ENCODE assay signal across 26 cellular contexts in genomic region chr13:114185182-114185971, GRCh38. TPM values are rescaled to one million over a fixed set of nuclear protein-coding genes. Genes with fewer than 3 reads are reported as not detected.
DNase-seq lines count a peak whose midpoint lies in the region; ATAC-seq, FAIRE-seq and TF ChIP-seq lines count a peak whose summit lies in the region.
"Had no signal": no experiment of that assay in that cellular context is flagged by ENCODE, and none has a peak within 500 bp of the region (broad histone marks: within the 10 kb centered on the region; RNA-seq: fewer than 3 reads in every experiment).

No MANE protein-coding gene starts in this region.

- no peak overlapping the region for H3K18ac ChIP-seq in H1 (ENCODE audit: extremely low read depth, low read length)

- no peaks in the 10 kb centered on the region for H3K79me2 ChIP-seq in H1 (ENCODE audit: control insufficient read depth in 1 of 2, insufficient read depth in 2 of 2, low read length in 2 of 2)
- no peaks in the 10 kb centered on the region for H3K79me2 ChIP-seq in neural progenitor cell (ENCODE audit: low read depth)

- H3K4me2 ChIP-seq in H1 (ENCODE audit: insufficient read depth in 1 of 2, low read depth in 2 of 2, low read length in 2 of 2) (no peak overlapping the region), neural progenitor cell (no peak overlapping the region)

- no peak overlapping the region for H3K23ac ChIP-seq in H1 (ENCODE audit: insufficient read length)

- TF ChIP-seq RAD21 in H1 (IDR thresholded peaks at IDR 0.05 in 1 of 2, conservative IDR thresholded peaks at IDR 0.05 in 1 of 2; ENCODE audit: low read depth in 2 of 2, low read length in 2 of 2), result no peak

- H3K23me2 ChIP-seq in H1 (ENCODE audit: low read depth, low read length), result no peaks in the 10 kb centered on the region; the same call in 1 of the 2 replicates

- no peak for TF ChIP-seq CTCF in H1 (IDR thresholded peaks at IDR 0.05; ENCODE audit: control extremely low read depth in 1 of 3, insufficient read depth in 1 of 3, low read depth in 1 of 3, low read length in 3 of 3)
- no peak for TF ChIP-seq CTCF in heart right ventricle (IDR thresholded peaks at IDR 0.05)
- TF ChIP-seq CTCF in neural progenitor cell (IDR thresholded peaks at IDR 0.05), result no peak
- TF ChIP-seq CTCF in D721Med (IDR thresholded peaks at IDR 0.05; ENCODE audit: insufficient read depth, missing control alignments), result no peak

- H3K27me3 ChIP-seq in H1 (replicated peaks in 1 of 4; ENCODE audit: control insufficient read depth in 3 of 4, extremely low read depth in 1 of 4, insufficient read depth in 3 of 4, low read length in 3 of 4), result no peaks in the 10 kb centered on the region; a peak in 1 of 7 replicates
- peaks cover 0 to 5% (median under 1%) of the 10 kb centered on the region in 7 donors for H3K27me3 ChIP-seq in heart right ventricle
- H3K27me3 ChIP-seq in neural progenitor cell, result no peaks in the 10 kb centered on the region

- H3K4me3 Mint-ChIP-seq in neural progenitor cell, result no peak overlapping the region
- H3K4me3 Mint-ChIP-seq: CD4-positive, alpha-beta memory T cell had no signal

- no peak overlapping the region for H3K4ac ChIP-seq in H1 (replicated peaks; ENCODE audit: insufficient read length, low read depth, low read length)

- no peak overlapping the region for H2AK5ac ChIP-seq in H1 (ENCODE audit: low read depth, low read length)

- no peak overlapping the region for H3K27ac Mint-ChIP-seq in neural progenitor cell
- H3K27ac Mint-ChIP-seq: CD4-positive, alpha-beta memory T cell had no signal

- no peak for DNase-seq in H1 (ENCODE audit: low read depth in 1 of 2, low spot score in 2 of 2)
- DNase-seq in heart right ventricle, result peak; percentile 24 to 58
- no peak for DNase-seq in neural progenitor cell (ENCODE audit: low spot score)
- no peak for DNase-seq in urothelium cell line (ENCODE audit: low spot score)
- no peak for DNase-seq in D721Med (ENCODE audit: insufficient read length, low spot score)
- DNase-seq: C1 segment of cervical spinal cord; CD4-positive, alpha-beta memory T cell; COR-L47; Karpas-422; NCI-H1092; NCI-H1436; NCI-H187; NCI-H2081 treated with DMSO at 0.1 percent for 48 hours; NCI-H2171; NCI-H226; NCI-H510A; NCI-H69; RPMI8226; SHP77 treated with DMSO at 0.1 percent for 48 hours had no signal

- POLR2A ChIA-PET in H1 (lab: Charles Lee; ENCODE audit: partially characterized antibody), result interaction anchor here (0.6 kb wide), 1 partner anchor 671 kb away, joined by 3 read pairs; no protein-coding TSS in a partner anchor

- no peak overlapping the region for H2BK20ac ChIP-seq in H1 (ENCODE audit: low read length)

- no peaks in the 10 kb centered on the region for H3F3A ChIP-seq in neural progenitor cell (ENCODE audit: low read depth)

- H3K9me3 Mint-ChIP-seq in neural progenitor cell, result peaks cover 9% of the 10 kb centered on the region

- H3K56ac ChIP-seq in H1 (replicated peaks; ENCODE audit: insufficient read length, low read depth, low read length), result no peak overlapping the region

- H3K14ac ChIP-seq in H1 (ENCODE audit: insufficient read length), result no peak overlapping the region

- no peaks in the 10 kb centered on the region for H3K36me3 ChIP-seq in H1 (ENCODE audit: control insufficient read depth in 2 of 4, insufficient read depth in 4 of 4, low read length in 3 of 4)
- no peaks in the 10 kb centered on the region for H3K36me3 ChIP-seq in heart right ventricle
- no peaks in the 10 kb centered on the region for H3K36me3 ChIP-seq in neural progenitor cell

- H3K4me3 ChIP-seq in H1 (ENCODE audit: extremely low read depth in 1 of 4, insufficient read depth in 2 of 4, low read depth in 3 of 4, low read length in 4 of 4), result no peak overlapping the region
- no peak overlapping the region for H3K4me3 ChIP-seq in heart right ventricle
- H3K4me3 ChIP-seq in neural progenitor cell, result no peak overlapping the region

- no peak overlapping the region for H3K9ac ChIP-seq in H1 (replicated peaks in 1 of 4; ENCODE audit: extremely low read depth in 1 of 4, low read depth in 3 of 4, low read length in 3 of 4)
- H3K9ac ChIP-seq in neural progenitor cell, result no peak overlapping the region

- FAIRE-seq in H1 (lab: Jason Lieb, UNC) (no peak), urothelium cell line (lab: Jason Lieb, UNC) (peak; percentile 46), D721Med (lab: Jason Lieb, UNC) (no peak)
- FAIRE-seq: G401.6, H54, HepG2 had no signal

- H3K27me3 Mint-ChIP-seq in neural progenitor cell (ENCODE audit: insufficient read depth, low read depth), result peaks cover 7% of the 10 kb centered on the region

- H2BK5ac ChIP-seq in H1 (ENCODE audit: low read depth, low read length), result no peak overlapping the region

- H3K4me1 ChIP-seq in H1 (replicated peaks in 1 of 4; ENCODE audit: control insufficient read depth in 3 of 4, insufficient read depth in 4 of 4, low read length in 3 of 4) (no peaks in the 10 kb centered on the region), heart right ventricle (no peaks in the 10 kb centered on the region), neural progenitor cell (peaks cover 5% of the 10 kb centered on the region)

- ATAC-seq in heart right ventricle (peak; percentile 46 to 96 (median 90)), GM18505 (IDR thresholded peaks at IDR 0.05; ENCODE audit: unreplicated experiment) (no peak), GM21367 (IDR thresholded peaks at IDR 0.05; ENCODE audit: unreplicated experiment) (no peak)
- ATAC-seq: HepG2 had no signal

- H4K5ac ChIP-seq in H1 (ENCODE audit: insufficient read length, low read depth, low read length), result no peak overlapping the region

- intact Hi-C loops in heart right ventricle (cut with DNase I), result no loop called here

- TF ChIP-seq EP300 in H1 (IDR thresholded peaks at IDR 0.05; ENCODE audit: borderline replicate concordance in 1 of 2, low read depth in 2 of 2, low read length in 2 of 2), result no peak

- no peak overlapping the region for H2BK120ac ChIP-seq in H1 (replicated peaks; ENCODE audit: low read depth, low read length)

- H3K4me1 Mint-ChIP-seq in neural progenitor cell, result peaks cover 3% of the 10 kb centered on the region

- peaks cover 2% of the 10 kb centered on the region for H3K36me3 Mint-ChIP-seq in neural progenitor cell
- H3K36me3 Mint-ChIP-seq: CD4-positive, alpha-beta memory T cell had no signal

- H4K20me1 ChIP-seq in H1 (replicated peaks in 1 of 2; ENCODE audit: control insufficient read depth in 1 of 2, insufficient read depth in 2 of 2, low read length in 2 of 2) (no peaks in the 10 kb centered on the region), neural progenitor cell (ENCODE audit: low read depth) (no peaks in the 10 kb centered on the region)

- H2AFZ ChIP-seq in H1 (ENCODE audit: low read length) (0 out of 2 replicates have a peak overlapping the region, but pooled peaks have one; percentile 76), neural progenitor cell (replicated peaks) (peak overlapping the region; percentile 89)

- TF ChIP-seq POLR2A in H1 (IDR thresholded peaks at IDR 0.05; ENCODE audit: control extremely low read depth in 1 of 2, low read depth in 2 of 2, low read length in 2 of 2) (no peak), GM18505 (IDR thresholded peaks at IDR 0.05; ENCODE audit: borderline replicate concordance, extremely low read depth, insufficient read depth, insufficient read length) (no peak)

- peak overlapping the region; percentile 85 for H4K8ac ChIP-seq in H1 (ENCODE audit: extremely low read depth, insufficient read depth, low read length)

- H3K9me3 ChIP-seq in H1 (ENCODE audit: insufficient read depth in 2 of 2, low read depth in 1 of 2, low read length in 1 of 2), result no peaks in the 10 kb centered on the region
- H3K9me3 ChIP-seq in heart right ventricle, result peaks cover 0 to 14% (median 0%) of the 10 kb centered on the region in 11 donors
- H3K9me3 ChIP-seq in neural progenitor cell (ENCODE audit: low read depth), result no peaks in the 10 kb centered on the region

- 83% methylated on average over 13 of the region's 15 CpGs; no CpG with 5 or more reads in 1 of the 2 experiments for WGBS in H1 (ENCODE audit: extremely low coverage in 1 of 2, insufficient coverage in 1 of 2, insufficient read length in 1 of 2, insufficient replicate concordance in 2 of 2, low coverage in 1 of 2, low lambda C conversion rate in 2 of 2, missing lambda C conversion rate in 1 of 2), 2 experiments
- WGBS in heart right ventricle, 2 donors, result 52 to 74% methylated on average over 15 of the region's 15 CpGs

- no peak overlapping the region for H3K27ac ChIP-seq in H1 (ENCODE audit: low read depth, low read length)
- peak overlapping the region in 1 of 10 donors; percentile 10 for H3K27ac ChIP-seq in heart right ventricle
- no peak overlapping the region for H3K27ac ChIP-seq in neural progenitor cell

- no peak overlapping the region for H4K91ac ChIP-seq in H1 (replicated peaks; ENCODE audit: insufficient read length, low read length)

- H2BK12ac ChIP-seq in H1 (ENCODE audit: low read depth, low read length), result no peak overlapping the region

- no peak overlapping the region for H2BK15ac ChIP-seq in H1 (ENCODE audit: low read length)

- CTCF ChIA-PET in H1 (lab: Charles Lee; ENCODE audit: partially characterized antibody), result interaction anchor here (1.0 kb wide), 1 partner anchor 9 kb away, joined by 3 read pairs; no protein-coding TSS in a partner anchor

- no peaks in the 10 kb centered on the region for H3K79me1 ChIP-seq in H1 (ENCODE audit: low read depth, low read length)

RNA-seq across cellular contexts. Expression of gene CFAP97D2, which starts 6.3 kb away (rescaled TPM):
- total RNA-seq in H1 (2021; fragmentation: NEBNext Ultra II Directional; extraction: Animal tissue kit (Norgen Biotek cat#: 25700)), result not detected in 2 replicates
- polyA plus RNA-seq in H1 (2011; rRNA removed) (not detected in 2 replicates), heart right ventricle (not detected)
- polyA plus RNA-seq in H1 (2011; cell fraction: cytosol; rRNA removed), result not detected
- polyA plus RNA-seq in H1 (2011; cell fraction: nucleus; rRNA removed), result not detected
- not detected in 4 replicates for polyA plus RNA-seq in H1 (2012, experiment 1 of 2)
- polyA plus RNA-seq in H1 (2012, experiment 2 of 2), result not detected
- polyA plus RNA-seq in H1 (2013, experiment 1 of 2), result not detected
- polyA plus RNA-seq in H1 (2013, experiment 2 of 2), result not detected
- not detected in 2 replicates for polyA minus RNA-seq in H1 (2011; rRNA and poly(A)+ RNA removed)
- not detected for polyA minus RNA-seq in H1 (2011; cell fraction: cytosol; rRNA and poly(A)+ RNA removed)
- polyA minus RNA-seq in H1 (2011; cell fraction: nucleus; rRNA and poly(A)+ RNA removed), result not detected
- total RNA-seq in heart right ventricle (not detected), neural progenitor cell (ENCODE audit: low replicate concordance) (not detected in 2 replicates)
- total RNA-seq: A673; CD4-positive, alpha-beta memory T cell; HepG2; HT1080 had no signal
- polyA plus RNA-seq: CD4-positive, alpha-beta memory T cell; HepG2 had no signal

RNA-seq across cellular contexts. Expression of gene CDC16, which starts 49.3 kb away (rescaled TPM):
- total RNA-seq in H1 (2021; fragmentation: NEBNext Ultra II Directional; extraction: Animal tissue kit (Norgen Biotek cat#: 25700)), result 78.7 and 83.4 TPM in 2 replicates
- polyA plus RNA-seq in H1 (2011; rRNA removed) (36.3 and 42.5 TPM in 2 replicates), heart right ventricle (10 to 100 TPM; 29.4 to 76.6 TPM)
- 58.5 TPM for polyA plus RNA-seq in H1 (2011; cell fraction: cytosol; rRNA removed)
- polyA plus RNA-seq in H1 (2011; cell fraction: nucleus; rRNA removed), result 53.2 TPM
- 57.0 to 70.3 TPM (median 61.3 TPM) in 4 replicates for polyA plus RNA-seq in H1 (2012, experiment 1 of 2)
- polyA plus RNA-seq in H1 (2012, experiment 2 of 2), result 7.9 TPM
- polyA plus RNA-seq in H1 (2013, experiment 1 of 2), result 55.1 TPM
- 53.8 TPM for polyA plus RNA-seq in H1 (2013, experiment 2 of 2)
- polyA minus RNA-seq in H1 (2011; rRNA and poly(A)+ RNA removed), result 69.3 and 80.0 TPM in 2 replicates
- 36.5 TPM for polyA minus RNA-seq in H1 (2011; cell fraction: cytosol; rRNA and poly(A)+ RNA removed)
- polyA minus RNA-seq in H1 (2011; cell fraction: nucleus; rRNA and poly(A)+ RNA removed), result 104 TPM
- total RNA-seq in heart right ventricle (10 to 100 TPM; 27.8 to 37.6 (median 30.4) TPM), neural progenitor cell (ENCODE audit: low replicate concordance) (53.1 and 69.6 TPM in 2 replicates)

RNA-seq across cellular contexts. Expression of gene RASA3, which starts 53.0 kb away (rescaled TPM):
- 21.9 TPM in 2 replicates for total RNA-seq in H1 (2021; fragmentation: NEBNext Ultra II Directional; extraction: Animal tissue kit (Norgen Biotek cat#: 25700))
- polyA plus RNA-seq in H1 (2011; rRNA removed), result 7.5 and 11.0 TPM in 2 replicates
- polyA plus RNA-seq in H1 (2011; cell fraction: cytosol; rRNA removed), result 12.9 TPM
- 15.0 TPM for polyA plus RNA-seq in H1 (2011; cell fraction: nucleus; rRNA removed)
- 11.8 to 14.5 TPM (median 13.4 TPM) in 4 replicates for polyA plus RNA-seq in H1 (2012, experiment 1 of 2)
- 7.7 TPM for polyA plus RNA-seq in H1 (2012, experiment 2 of 2)
- polyA plus RNA-seq in H1 (2013, experiment 1 of 2), result 11.2 TPM
- polyA plus RNA-seq in H1 (2013, experiment 2 of 2), result 11.4 TPM
- polyA minus RNA-seq in H1 (2011; rRNA and poly(A)+ RNA removed), result 10.6 and 10.8 TPM in 2 replicates
- polyA minus RNA-seq in H1 (2011; cell fraction: cytosol; rRNA and poly(A)+ RNA removed), result 11.4 TPM
- 6.9 TPM for polyA minus RNA-seq in H1 (2011; cell fraction: nucleus; rRNA and poly(A)+ RNA removed)
- 10 to 100 TPM in 7 of 10 donors, 1 to 10 TPM in 3; 7.3 to 16.9 (median 10.6) TPM for total RNA-seq in heart right ventricle
- polyA plus RNA-seq in heart right ventricle, result 1 to 10 TPM; 6.8 to 7.3 TPM
- total RNA-seq in neural progenitor cell (ENCODE audit: low replicate concordance), result 2.9 and 6.0 TPM in 2 replicates
- total RNA-seq: HepG2 had no signal

Comparison
In these comparisons a context has a peak if more than half of its experiments do, and no peak if none do; other contexts are left out.
1. DNase-seq: peak in heart right ventricle (2 of 2); none in H1 (0 of 2), neural progenitor cell (single experiment), urothelium cell line (single experiment) and D721Med (single experiment).
2. ATAC-seq: peak in heart right ventricle (8 of 8); none in GM18505 (single experiment) and GM21367 (single experiment).